ENCODE assay signal across 8 cellular contexts in genomic region chr3:49357466-49358216, GRCh38. TPM values are rescaled to one million over a fixed set of nuclear protein-coding genes. Genes with fewer than 3 reads are reported as not detected.
A peak's percentile ranks its signal among the peaks of the same experiment; 100 is the strongest.
DNase-seq lines count a peak whose midpoint lies in the region; ATAC-seq and TF ChIP-seq lines count a peak whose summit lies in the region.

No MANE protein-coding gene starts in this region.

- H4K91ac ChIP-seq in IMR-90 (ENCODE audit: insufficient read depth, low read depth, low read length): peak overlapping the region; percentile 81

- H2BK20ac ChIP-seq in IMR-90 (ENCODE audit: low read depth, low read length): no peak overlapping the region

- H3K27ac ChIP-seq in AG04450 (ENCODE audit: low read depth, low read length): peak overlapping the region; percentile 93
- H3K27ac ChIP-seq in IMR-90 (ENCODE audit: insufficient read depth, low read length): peak overlapping the region; percentile 89

- TSS peak; percentile 50 for BruUV-seq in IMR-90 (replicated peaks; lab: Mats Ljungman, UMichigan)

- TF ChIP-seq CTCF in AG04450 (IDR thresholded peaks at IDR 0.05; ENCODE audit: low read depth, low read length) (no peak), IMR-90 (conservative IDR thresholded peaks at IDR 0.05; ENCODE audit: low read depth, low read length) (no peak)

- H3K4ac ChIP-seq in IMR-90 (ENCODE audit: low read depth, low read length): peak overlapping the region; percentile 71

- dilution Hi-C loops in IMR-90 (cut with HindIII; ENCODE audit: low sequenced_read_pairs, unreplicated experiment): no loop called here

- peak; percentile 37 for ATAC-seq in GM19372 (IDR thresholded peaks at IDR 0.05; ENCODE audit: low read depth, unreplicated experiment)
- peak; percentile 46 for ATAC-seq in IMR-90 (ENCODE audit: low read depth)

- peak; percentile 74 for DNase-seq in AG04450 (ENCODE audit: low read depth, low spot score)
- peak; percentile 92 for DNase-seq in IMR-90
- peak; percentile 54 to 63 for DNase-seq in activated CD4-positive, alpha-beta T cell treated with anti-CD3 and anti-CD28 coated beads, Interleukin-2, amount 50 U/mL, for 48 hours
- peak; percentile 52 for DNase-seq in ecto neural progenitor cell (ENCODE audit: low spot score)
- peak; percentile 67 to 91 for DNase-seq in lung microvascular endothelial cell (ENCODE audit: low read depth in 2 of 2)
- DNase-seq in stimulated activated CD8-positive, alpha-beta memory T cell treated with anti-CD3 and anti-CD28 coated beads, Interleukin-7, amount 100 ng/mL, for 24 hours (ENCODE audit: low read depth): peak; percentile 10
- no peak for DNase-seq in NCI-H345 treated with DMSO at 0.1 percent for 48 hours (lab: John Stamatoyannopoulos, UW; ENCODE audit: unreplicated experiment)

- peaks cover 25% of the 10 kb centered on the region for H3K4me1 ChIP-seq in IMR-90 (ENCODE audit: control insufficient read depth, insufficient read depth, low read length)

- H2AFZ ChIP-seq in IMR-90 (replicated peaks; ENCODE audit: low read length, poor library complexity): no peak overlapping the region

- POLR2A ChIA-PET in AG04450 (lab: Yijun Ruan, JAX): interaction anchor here (0.9 to 3.2 kb wide), 7 partner anchors 9 to 112 kb away, joined by 3 to 21 read pairs (median 4); partner anchors contain the start of genes DAG1, RHOA, TCTA and USP4
- POLR2A ChIA-PET in IMR-90 (lab: Charles Lee; ENCODE audit: unreplicated experiment): interaction anchor here (1.0 kb wide), 1 partner anchor 71 kb away, joined by 6 read pairs; the partner anchor contains the start of gene NICN1

- peak overlapping the region; percentile 71 for H3K4me3 ChIP-seq in AG04450 (ENCODE audit: low read depth, low read length)
- H3K4me3 ChIP-seq in IMR-90 (ENCODE audit: insufficient read depth, low read depth, low read length): peak overlapping the region; percentile 67

- peak overlapping the region; percentile 50; the same call in 1 of the 2 replicates for H2BK120ac ChIP-seq in IMR-90 (ENCODE audit: low read depth, low read length)

- peak overlapping the region; percentile 95 for H2AK5ac ChIP-seq in IMR-90 (ENCODE audit: low read depth, low read length)

- H3K27me3 ChIP-seq in AG04450 (ENCODE audit: control insufficient read depth, insufficient read depth, low read length) (no peaks in the 10 kb centered on the region), IMR-90 (ENCODE audit: control insufficient read depth, insufficient read depth, low read length) (no peaks in the 10 kb centered on the region)

- peak overlapping the region; percentile 71 for H3K18ac ChIP-seq in IMR-90 (ENCODE audit: low read depth, low read length)

- peaks cover 21 to 60% of the 10 kb centered on the region in 2 experiments for H3K79me1 ChIP-seq in IMR-90 (ENCODE audit: low read depth in 1 of 2, low read length in 2 of 2)

- CTCF ChIA-PET in AG04450 (lab: Charles Lee): interaction anchor here (1.2 kb wide), 1 partner anchor 44 kb away, joined by 3 read pairs; no protein-coding TSS in a partner anchor
- CTCF ChIA-PET in IMR-90 (lab: Yijun Ruan, JAX): no interaction called here

- peak overlapping the region; percentile 88 for H3K4me2 ChIP-seq in IMR-90 (ENCODE audit: low read depth, low read length)

- in situ Hi-C loops in IMR-90 (cut with MboI; ENCODE audit: low sequenced_read_pairs): no loop called here

- H3K56ac ChIP-seq in IMR-90 (ENCODE audit: extremely low read depth, insufficient read depth, low read length): no peak overlapping the region

- no peak overlapping the region for H2BK15ac ChIP-seq in IMR-90 (ENCODE audit: low read depth, low read length)

- no peak for TF ChIP-seq RAD21 in IMR-90 (IDR thresholded peaks at IDR 0.05; ENCODE audit: low read length)

- peak overlapping the region; percentile 91 for H2AK9ac ChIP-seq in IMR-90 (replicated peaks; ENCODE audit: low read depth, low read length, poor library complexity)

- H3K9me1 ChIP-seq in IMR-90 (ENCODE audit: insufficient read depth, low read length): 0 out of 2 replicates have a peak, but pooled peaks cover 6% of the 10 kb centered on the region

- H2BK5ac ChIP-seq in IMR-90 (ENCODE audit: low read depth, low read length, poor library complexity, severe bottlenecking): peak overlapping the region; percentile 94

- H3K23ac ChIP-seq in IMR-90 (ENCODE audit: low read depth, low read length): peak overlapping the region; percentile 54; the same call in 1 of the 2 replicates

- H3K9ac ChIP-seq in IMR-90 (ENCODE audit: low read depth, low read length): peak overlapping the region; percentile 62

- intact Hi-C loops in IMR-90 (cut with micrococcal nuclease): loop anchor here (1.0 kb wide), 1 partner anchor 17 kb away; the partner anchor contains the start of gene USP4

- no peaks in the 10 kb centered on the region; the same call in 1 of the 2 replicates for H3K9me3 ChIP-seq in AG04450 (ENCODE audit: control insufficient read depth, insufficient read depth, low read length)
- H3K9me3 ChIP-seq in IMR-90 (ENCODE audit: control insufficient read depth, insufficient read depth, low read length): no peaks in the 10 kb centered on the region

- peaks cover 23% of the 10 kb centered on the region for H4K20me1 ChIP-seq in IMR-90 (ENCODE audit: insufficient read depth, low read length)

- H4K5ac ChIP-seq in IMR-90 (ENCODE audit: low read depth, low read length): peak overlapping the region; percentile 58

- TF ChIP-seq POLR2A in IMR-90 (IDR thresholded peaks at IDR 0.05; ENCODE audit: low read depth, low read length): no peak

- H3K36me3 ChIP-seq in IMR-90 (ENCODE audit: control insufficient read depth, insufficient read depth, low read length): peaks cover 39% of the 10 kb centered on the region

- WGBS in IMR-90 (ENCODE audit: extremely low coverage in 2 of 2, insufficient read length in 1 of 2), 2 experiments: 1% methylated on average over 23 of the region's 61 CpGs; no CpG with 5 or more reads in 1 of the 2 experiments

- H3K14ac ChIP-seq in IMR-90 (replicated peaks; ENCODE audit: low read depth, low read length): peak overlapping the region; percentile 84

- peak overlapping the region in 1 of 2 experiments; percentile 83; a peak in 3 of 4 replicates for H4K8ac ChIP-seq in IMR-90 (ENCODE audit: low read depth in 2 of 2, low read length in 2 of 2)

TF ChIP-seq in IMR-90, 13 proteins besides CTCF, POLR2A, EP300 and RAD21:
- TF ChIP-seq ELK1 (IDR thresholded peaks at IDR 0.05; ENCODE audit: borderline replicate concordance, low read depth, low read length) (no peak), MAFK (IDR thresholded peaks at IDR 0.05; ENCODE audit: low read depth, low read length) (no peak; the same call in 1 of the 2 replicates), BHLHE40 (IDR thresholded peaks at IDR 0.05; ENCODE audit: low read depth, low read length) (0 out of 2 replicates have a peak, but pooled peaks have one; percentile 37), RFX5 (IDR thresholded peaks at IDR 0.05; ENCODE audit: low read depth, low read length) (no peak), FOS (IDR thresholded peaks at IDR 0.05; ENCODE audit: low read depth, low read length) (peak; percentile 86), CEBPB (IDR thresholded peaks at IDR 0.05; ENCODE audit: low read depth, low read length) (peak; percentile 82)
TF ChIP-seq in IMR-90: peak in this region for 3.

RNA-seq across cellular contexts. Expression of gene GPX1, which starts 0.5 kb away (rescaled TPM):
- polyA plus RNA-seq in AG04450 (2011; rRNA removed) (434 and 693 TPM in 2 replicates), IMR-90 (2012; rRNA removed) (680 and 1,004 TPM in 2 replicates)
- polyA minus RNA-seq in AG04450 (2011; rRNA and poly(A)+ RNA removed): 84.5 and 106 TPM in 2 replicates
- total RNA-seq in IMR-90 (2012; rRNA removed) (126 and 128 TPM in 2 replicates), lung microvascular endothelial cell (468 and 667 TPM in 2 replicates)
- polyA plus RNA-seq in IMR-90 (2012; cell fraction: cytosol; rRNA removed): 950 and 1,047 TPM in 2 replicates
- 169 and 330 TPM in 2 replicates for polyA plus RNA-seq in IMR-90 (2012; cell fraction: nucleus; rRNA removed; ENCODE audit: low replicate concordance)

RNA-seq across cellular contexts. Expression of gene USP4, which starts 17.8 kb away (rescaled TPM):
- polyA plus RNA-seq in AG04450 (2011; rRNA removed) (78.4 and 80.4 TPM in 2 replicates), IMR-90 (2012; rRNA removed) (36.1 and 42.3 TPM in 2 replicates)
- polyA minus RNA-seq in AG04450 (2011; rRNA and poly(A)+ RNA removed): 92.7 and 104 TPM in 2 replicates
- total RNA-seq in IMR-90 (2012; rRNA removed) (28.6 and 29.9 TPM in 2 replicates), lung microvascular endothelial cell (17.7 and 23.2 TPM in 2 replicates)
- polyA plus RNA-seq in IMR-90 (2012; cell fraction: cytosol; rRNA removed): 14.9 and 18.2 TPM in 2 replicates
- polyA plus RNA-seq in IMR-90 (2012; cell fraction: nucleus; rRNA removed; ENCODE audit: low replicate concordance): 35.6 and 104 TPM in 2 replicates

RNA-seq across cellular contexts. Expression of gene RHOA, which starts 54.1 kb away (rescaled TPM):
- polyA plus RNA-seq in AG04450 (2011; rRNA removed) (466 and 505 TPM in 2 replicates), IMR-90 (2012; rRNA removed) (369 and 383 TPM in 2 replicates)
- polyA minus RNA-seq in AG04450 (2011; rRNA and poly(A)+ RNA removed): 602 and 659 TPM in 2 replicates
- total RNA-seq in IMR-90 (2012; rRNA removed) (879 and 897 TPM in 2 replicates), lung microvascular endothelial cell (401 and 472 TPM in 2 replicates)
- 692 and 1,180 TPM in 2 replicates for polyA plus RNA-seq in IMR-90 (2012; cell fraction: cytosol; rRNA removed)
- polyA plus RNA-seq in IMR-90 (2012; cell fraction: nucleus; rRNA removed; ENCODE audit: low replicate concordance): 208 and 242 TPM in 2 replicates

RNA-seq across cellular contexts. Expression of gene TCTA, which starts 54.6 kb away (rescaled TPM):
- polyA plus RNA-seq in AG04450 (2011; rRNA removed) (30.4 and 32.0 TPM in 2 replicates), IMR-90 (2012; rRNA removed) (43.2 and 46.6 TPM in 2 replicates)
- polyA minus RNA-seq in AG04450 (2011; rRNA and poly(A)+ RNA removed): 17.5 and 18.2 TPM in 2 replicates
- total RNA-seq in IMR-90 (2012; rRNA removed) (12.8 and 15.1 TPM in 2 replicates), lung microvascular endothelial cell (13.5 and 23.8 TPM in 2 replicates)
- 32.0 and 57.4 TPM in 2 replicates for polyA plus RNA-seq in IMR-90 (2012; cell fraction: cytosol; rRNA removed)
- 14.9 and 15.1 TPM in 2 replicates for polyA plus RNA-seq in IMR-90 (2012; cell fraction: nucleus; rRNA removed; ENCODE audit: low replicate concordance)
